Comparison of ENCODE assay signal across 8 cellular contexts in the genomic region with DNA sequence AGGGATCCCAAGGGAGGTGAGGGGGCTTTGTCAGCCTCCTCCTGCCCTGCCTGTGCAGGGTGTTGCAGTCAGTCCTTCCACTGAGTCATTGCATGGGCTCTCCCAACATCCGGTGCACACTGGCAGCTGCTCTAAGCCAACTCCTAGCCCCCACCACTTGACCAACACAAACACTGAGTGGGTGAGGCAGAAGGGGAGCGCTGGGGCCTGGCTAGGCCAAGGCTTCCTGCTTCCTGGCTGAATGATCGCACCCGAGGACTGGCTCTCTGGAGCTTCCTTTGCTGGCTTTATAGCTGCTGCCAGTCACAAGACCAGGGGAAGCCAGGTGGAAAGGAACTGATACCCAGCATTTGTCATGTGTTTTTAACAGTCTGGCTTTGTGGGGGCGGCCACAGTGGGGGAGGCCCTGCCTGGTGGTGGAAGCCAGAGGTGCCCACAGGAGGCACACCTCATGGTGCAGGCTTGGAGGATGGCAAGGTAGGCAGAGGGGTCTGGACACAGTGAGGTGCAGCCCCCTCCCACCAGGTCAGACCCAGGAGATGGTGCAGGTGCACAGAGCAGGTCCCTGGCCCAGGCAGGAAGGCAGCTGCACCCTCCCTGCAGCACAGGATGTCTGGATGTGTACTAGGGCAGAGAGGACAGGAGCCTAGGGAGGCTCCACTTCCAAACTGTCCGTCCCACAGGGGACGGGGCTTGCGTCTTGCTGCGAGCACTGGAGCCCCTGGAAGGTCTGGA. TPM values are rescaled to one million over a fixed set of nuclear protein-coding genes. Genes with fewer than 3 reads are reported as not detected.
DNase-seq lines count a peak whose midpoint lies in the region; ATAC-seq and TF ChIP-seq lines count a peak whose summit lies in the region.

No MANE protein-coding gene starts in this region.

- peak overlapping the region; percentile 92 for H3K27ac Mint-ChIP-seq in activated naive CD8-positive, alpha-beta T cell treated with anti-CD3 and anti-CD28 coated beads, Interleukin-2, amount 10 ng/mL, durations not matched to agents 7 days and 5 days

- peak overlapping the region; percentile 60 for H3K4me3 Mint-ChIP-seq in activated naive CD8-positive, alpha-beta T cell treated with anti-CD3 and anti-CD28 coated beads, Interleukin-2, amount 10 ng/mL, durations not matched to agents 7 days and 5 days

- no TSS peak for BruUV-seq in Panc1 (replicated peaks; lab: Mats Ljungman, UMichigan)

- TF ChIP-seq CTCF in Panc1 (IDR thresholded peaks at IDR 0.05) = no peak

- peaks cover 23% of the 10 kb centered on the region for H3K4me1 ChIP-seq in Panc1 (ENCODE audit: control insufficient read depth, insufficient read depth, low read length)

- in situ Hi-C loops in Panc1 (cut with HindIII; ENCODE audit: low pct_unique_long_range_greater_than_20kb, low sequenced_read_pairs) = no loop called here

- H3K27ac ChIP-seq in Panc1 (ENCODE audit: low read length) = peak overlapping the region; percentile 74

- no peaks in the 10 kb centered on the region for H3K27me3 Mint-ChIP-seq in activated naive CD8-positive, alpha-beta T cell treated with anti-CD3 and anti-CD28 coated beads, Interleukin-2, amount 10 ng/mL, durations not matched to agents 7 days and 5 days

- intact Hi-C loops in Panc1 (cut with micrococcal nuclease; ENCODE audit: unreplicated experiment) = no loop called here
- intact Hi-C loops in left cardiac atrium (cut with DNase I) = no loop called here

- peaks cover 9% of the 10 kb centered on the region for H3K36me3 Mint-ChIP-seq in activated naive CD8-positive, alpha-beta T cell treated with anti-CD3 and anti-CD28 coated beads, Interleukin-2, amount 10 ng/mL, durations not matched to agents 7 days and 5 days

- no peaks in the 10 kb centered on the region for H3K9me3 ChIP-seq in Panc1 (ENCODE audit: control insufficient read depth, insufficient read depth, low read depth, low read length)

- no peaks in the 10 kb centered on the region for H3K36me3 ChIP-seq in Panc1 (ENCODE audit: control insufficient read depth, insufficient read depth, low read length)

- POLR2A ChIA-PET in Panc1 (lab: Charles Lee) = no interaction called here
- POLR2A ChIA-PET in activated naive CD8-positive, alpha-beta T cell treated with anti-CD3 and anti-CD28 coated beads, Interleukin-2, amount 10 ng/mL, durations not matched to agents 7 days and 5 days (lab: Charles Lee) = interaction anchor here (0.7 to 1.5 kb wide), 4 partner anchors 8 to 44 kb away, joined by 3 to 6 read pairs (median 4); partner anchors contain the start of genes POLR3K and SNRNP25

- CTCF ChIA-PET in Panc1 (lab: Charles Lee) = interaction anchor here (1.0 to 2.3 kb wide), 2 partner anchors 10 to 19 kb away, joined by 3 to 8 read pairs; no protein-coding TSS in a partner anchor

- no peaks in the 10 kb centered on the region for H3K27me3 ChIP-seq in Panc1 (ENCODE audit: control insufficient read depth, insufficient read depth, low read length)

- no peak overlapping the region for H3K4me3 ChIP-seq in Panc1 (ENCODE audit: low read depth in 2 of 2, low read length in 2 of 2)

- H3K9me3 Mint-ChIP-seq in activated naive CD8-positive, alpha-beta T cell treated with anti-CD3 and anti-CD28 coated beads, Interleukin-2, amount 10 ng/mL, durations not matched to agents 7 days and 5 days = no peaks in the 10 kb centered on the region

- DNase-seq in Panc1 (ENCODE audit: low read depth, low spot score) = peak; percentile 61
- peak; percentile 65 for DNase-seq in activated naive CD8-positive, alpha-beta T cell treated with anti-CD3 and anti-CD28 coated beads, Interleukin-2, amount 10 ng/mL, durations not matched to agents 7 days and 5 days
- peak; percentile 86 for DNase-seq in left cardiac atrium
- peak; percentile 68 for DNase-seq in stimulated activated CD4-positive, alpha-beta T cell treated with anti-CD3 and anti-CD28 coated beads, Interleukin-1b, Interleukin-23, amount 100 ng/mL, for 48 hours
- no peak for DNase-seq in HuH-7.5 (ENCODE audit: low spot score)
- DNase-seq in NCI-H187 (lab: John Stamatoyannopoulos, UW) = no peak

- peak; percentile 72 for ATAC-seq in GM18502 (IDR thresholded peaks at IDR 0.05; ENCODE audit: poor library complexity, unreplicated experiment)
- peak; percentile 46 for ATAC-seq in HG03103 (IDR thresholded peaks at IDR 0.05; ENCODE audit: low read depth, unreplicated experiment)
- ATAC-seq in Panc1 = peak; percentile 80
- peak; percentile 82 for ATAC-seq in activated naive CD8-positive, alpha-beta T cell treated with anti-CD3 and anti-CD28 coated beads, Interleukin-2, amount 10 ng/mL, durations not matched to agents 7 days and 5 days (ENCODE audit: low read depth)
- ATAC-seq in left cardiac atrium = peak; percentile 83 to 89

- peaks cover 22% of the 10 kb centered on the region for H3K4me1 Mint-ChIP-seq in activated naive CD8-positive, alpha-beta T cell treated with anti-CD3 and anti-CD28 coated beads, Interleukin-2, amount 10 ng/mL, durations not matched to agents 7 days and 5 days

RNA-seq across cellular contexts. Expression of gene MPG, which starts 6.9 kb away (rescaled TPM):
- total RNA-seq in Panc1 (2021; ENCODE audit: unreplicated experiment) (85.7 TPM), left cardiac atrium (10 to 100 TPM; 29.9 to 40.2 TPM)
- polyA plus RNA-seq in Panc1 (2012; ENCODE audit: insufficient read length) = 144 TPM
- total RNA-seq in activated naive CD8-positive, alpha-beta T cell treated with anti-CD3 and anti-CD28 coated beads, Interleukin-2, amount 10 ng/mL, durations not matched to agents 7 days and 5 days = 10 to 100 TPM; 45.8 to 48.1 TPM

RNA-seq across cellular contexts. Expression of gene RHBDF1, which starts 12.5 kb away (rescaled TPM):
- total RNA-seq in Panc1 (2021; ENCODE audit: unreplicated experiment) (41.7 TPM), left cardiac atrium (10 to 100 TPM; 15.5 to 22.1 TPM)
- 44.5 TPM for polyA plus RNA-seq in Panc1 (2012; ENCODE audit: insufficient read length)
- total RNA-seq in activated naive CD8-positive, alpha-beta T cell treated with anti-CD3 and anti-CD28 coated beads, Interleukin-2, amount 10 ng/mL, durations not matched to agents 7 days and 5 days = under 1 TPM in 1 of 2 experiments, not detected in 1; 0.33 TPM

RNA-seq across cellular contexts. Expression of gene SNRNP25, which starts 31.3 kb away (rescaled TPM):
- total RNA-seq in Panc1 (2021; ENCODE audit: unreplicated experiment) (83.5 TPM), left cardiac atrium (10 to 100 TPM; 54.7 to 56.9 TPM)
- polyA plus RNA-seq in Panc1 (2012; ENCODE audit: insufficient read length) = 128 TPM
- 10 to 100 TPM; 52.8 to 59.1 TPM for total RNA-seq in activated naive CD8-positive, alpha-beta T cell treated with anti-CD3 and anti-CD28 coated beads, Interleukin-2, amount 10 ng/mL, durations not matched to agents 7 days and 5 days

RNA-seq across cellular contexts. Expression of gene POLR3K, which starts 31.5 kb away (rescaled TPM):
- total RNA-seq in Panc1 (2021; ENCODE audit: unreplicated experiment) (35.7 TPM), left cardiac atrium (10 to 100 TPM; 11.4 to 11.7 TPM)
- 45.6 TPM for polyA plus RNA-seq in Panc1 (2012; ENCODE audit: insufficient read length)
- 10 to 100 TPM; 29.2 to 30.1 TPM for total RNA-seq in activated naive CD8-positive, alpha-beta T cell treated with anti-CD3 and anti-CD28 coated beads, Interleukin-2, amount 10 ng/mL, durations not matched to agents 7 days and 5 days

RNA-seq across cellular contexts. Expression of gene NPRL3, which starts 53.6 kb away (rescaled TPM):
- 69.7 TPM for total RNA-seq in Panc1 (2021; ENCODE audit: unreplicated experiment)
- polyA plus RNA-seq in Panc1 (2012; ENCODE audit: insufficient read length) = 83.6 TPM
- total RNA-seq in activated naive CD8-positive, alpha-beta T cell treated with anti-CD3 and anti-CD28 coated beads, Interleukin-2, amount 10 ng/mL, durations not matched to agents 7 days and 5 days = 10 to 100 TPM; 27.4 to 31.6 TPM
- total RNA-seq in left cardiac atrium = 10 to 100 TPM; 18.3 to 18.7 TPM

Comparison
In these comparisons a context has a peak if more than half of its experiments do, and no peak if none do; other contexts are left out.
1. DNase-seq: peak in Panc1 (single experiment), activated naive CD8-positive, alpha-beta T cell treated with anti-CD3 and anti-CD28 coated beads, Interleukin-2, amount 10 ng/mL, durations not matched to agents 7 days and 5 days (single experiment), left cardiac atrium (single experiment) and stimulated activated CD4-positive, alpha-beta T cell treated with anti-CD3 and anti-CD28 coated beads, Interleukin-1b, Interleukin-23, amount 100 ng/mL, for 48 hours (single experiment); none in HuH-7.5 (single experiment) and NCI-H187 (0 of 2).
2. RNA of gene RHBDF1, which starts 12.5 kb away (total RNA-seq): 41.7 TPM in Panc1 (single experiment) and 15.5 to 22.1 TPM in left cardiac atrium; 0.33 TPM in activated naive CD8-positive, alpha-beta T cell treated with anti-CD3 and anti-CD28 coated beads, Interleukin-2, amount 10 ng/mL, durations not matched to agents 7 days and 5 days; every median in the first group is over 10 times any median in the second.
3. Peak in every context shown above with its lines, with median percentiles within 50 percentile points of each other: ATAC-seq.